In the genomic region with DNA sequence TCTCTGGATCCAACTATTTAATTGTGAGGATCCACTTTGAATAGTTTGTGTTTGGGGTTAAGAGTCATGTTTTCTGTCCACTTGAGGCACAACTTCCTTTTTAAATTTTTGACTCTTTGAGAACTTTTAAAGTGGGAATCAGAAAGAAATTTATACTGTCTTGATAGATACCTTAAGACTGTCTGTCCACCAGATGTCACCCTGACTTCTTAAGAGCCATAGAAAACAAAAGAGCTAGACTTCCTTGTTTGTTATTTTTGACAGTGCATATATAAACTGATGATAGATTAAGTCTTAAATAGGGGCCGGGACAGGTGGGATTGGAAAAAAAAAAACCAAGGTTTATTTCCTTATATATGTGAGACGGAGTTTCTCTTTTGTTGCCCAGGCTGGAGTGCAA, we compare ENCODE assay signal across 10 cellular contexts. TPM values are rescaled to one million over a fixed set of nuclear protein-coding genes. Genes with fewer than 3 reads are reported as not detected.
A peak's percentile ranks its signal among the peaks of the same experiment; 100 is the strongest.
DNase-seq lines count a peak whose midpoint lies in the region; ATAC-seq and TF ChIP-seq lines count a peak whose summit lies in the region.
"Had no signal": no experiment of that assay in that cellular context is flagged by ENCODE, and none has a peak within 500 bp of the region (broad histone marks: within the 10 kb centered on the region; RNA-seq: fewer than 3 reads in every experiment).

No MANE protein-coding gene starts in this region.

- H3K27ac ChIP-seq in DND-41 (ENCODE audit: low read length) = no peak overlapping the region
- H3K27ac ChIP-seq: dorsolateral prefrontal cortex, SJCRH30 had no signal

- DNase-seq in DND-41 = no peak
- DNase-seq in LNCaP clone FGC (ENCODE audit: low read depth) = no peak
- DNase-seq in WTC11 (ENCODE audit: low spot score) = no peak
- DNase-seq in mucosa of descending colon = peak in 1 of 3 donors; percentile 54
- DNase-seq in activated naive CD4-positive, alpha-beta T cell treated with anti-CD3 and anti-CD28 coated beads, Interleukin-2, amount 50 U/mL, for 16 hours = no peak
- DNase-seq: dorsolateral prefrontal cortex, immature natural killer cell, SJCRH30 had no signal

- POLR2A ChIA-PET in WTC11 (lab: Charles Lee) = interaction anchor here (0.7 kb wide), 1 partner anchor 11 kb away, joined by 3 read pairs; no protein-coding TSS in a partner anchor

- no peak overlapping the region for H3K4me3 Mint-ChIP-seq in WTC11
- H3K4me3 Mint-ChIP-seq: immature natural killer cell had no signal

- no peaks in the 10 kb centered on the region for H3K27me3 Mint-ChIP-seq in WTC11 (ENCODE audit: low read depth)

- H3K79me2 ChIP-seq in DND-41 (ENCODE audit: insufficient read depth, low read length) = no peaks in the 10 kb centered on the region

- H2AFZ ChIP-seq in DND-41 (ENCODE audit: low read depth, low read length) = no peak overlapping the region

- ATAC-seq in DND-41 (ENCODE audit: insufficient read depth, low read depth) (no peak), WTC11 (peak; percentile 32; the same call in 1 of the 2 replicates), mucosa of descending colon (peak; percentile 59), HG03045 (IDR thresholded peaks at IDR 0.05; ENCODE audit: unreplicated experiment) (no peak), HG03565 (IDR thresholded peaks at IDR 0.05; ENCODE audit: unreplicated experiment) (no peak)

- H3K9me3 Mint-ChIP-seq in WTC11 = no peaks in the 10 kb centered on the region

- H3K9me3 ChIP-seq in DND-41 (ENCODE audit: insufficient read depth, low read length, severe bottlenecking) (no peaks in the 10 kb centered on the region), mucosa of descending colon (no peaks in the 10 kb centered on the region)
- H3K9me3 ChIP-seq: SJCRH30 had no signal

- CTCF ChIA-PET in WTC11 (lab: Charles Lee) = interaction anchor here (0.6 to 1.4 kb wide), 9 partner anchors 21 to 1450 kb away, joined by 3 to 9 read pairs (median 3); no protein-coding TSS in a partner anchor

- no peaks in the 10 kb centered on the region for H4K20me1 ChIP-seq in DND-41 (ENCODE audit: insufficient read depth, low read length)

- intact Hi-C loops in mucosa of descending colon (cut with DNase I, micrococcal nuclease) = loop anchor here in 1 of 2 donors (5.0 kb wide), 1 partner anchor 156 kb away; no protein-coding TSS in a partner anchor

- no peak overlapping the region for H3K4me2 ChIP-seq in DND-41 (ENCODE audit: insufficient read depth, low read length)

- H3K4me3 ChIP-seq in DND-41 (ENCODE audit: low read depth in 1 of 2, low read length in 2 of 2) (no peak overlapping the region), LNCaP clone FGC (ENCODE audit: low read depth, low read length) (no peak overlapping the region), mucosa of descending colon (no peak overlapping the region)
- H3K4me3 ChIP-seq: dorsolateral prefrontal cortex, SJCRH30 had no signal

- no peaks in the 10 kb centered on the region for H3K4me1 ChIP-seq in DND-41 (ENCODE audit: insufficient read depth, low read length)
- no peaks in the 10 kb centered on the region for H3K4me1 ChIP-seq in mucosa of descending colon (ENCODE audit: low read depth)
- H3K4me1 ChIP-seq: SJCRH30 had no signal

- H3K36me3 ChIP-seq in DND-41 (ENCODE audit: insufficient read depth, low read length) = no peaks in the 10 kb centered on the region
- no peaks in the 10 kb centered on the region for H3K36me3 ChIP-seq in mucosa of descending colon (ENCODE audit: low read depth)
- H3K36me3 ChIP-seq: SJCRH30 had no signal

- no peak overlapping the region for H3K27ac Mint-ChIP-seq in WTC11
- H3K27ac Mint-ChIP-seq: immature natural killer cell had no signal

- H3K9ac ChIP-seq in DND-41 (ENCODE audit: low read depth, low read length) = no peak overlapping the region

- no peaks in the 10 kb centered on the region for H3K27me3 ChIP-seq in DND-41 (ENCODE audit: insufficient read depth, low read length, poor library complexity)
- H3K27me3 ChIP-seq: SJCRH30 had no signal

- TF ChIP-seq CTCF in DND-41 (IDR thresholded peaks at IDR 0.05; ENCODE audit: borderline replicate concordance, extremely low read depth, low read length, poor library complexity, severe bottlenecking) (peak; percentile 14), LNCaP clone FGC (IDR thresholded peaks at IDR 0.05; ENCODE audit: control insufficient read depth, extremely low read depth, insufficient read depth) (peak; percentile 62), WTC11 (IDR thresholded peaks at IDR 0.05) (no peak), mucosa of descending colon (IDR thresholded peaks at IDR 0.05) (no peak)

- H3K4me1 Mint-ChIP-seq in WTC11 = no peaks in the 10 kb centered on the region
- H3K4me1 Mint-ChIP-seq: immature natural killer cell had no signal

- H3K36me3 Mint-ChIP-seq in WTC11 = no peaks in the 10 kb centered on the region
- H3K36me3 Mint-ChIP-seq: immature natural killer cell had no signal

TF ChIP-seq in WTC11, 78 proteins besides CTCF, POLR2A, EP300 and RAD21 (continues in another document):
- TF ChIP-seq ZBTB43 (CRISPR knock-in tag; IDR thresholded peaks at IDR 0.05) = no peak
- TF ChIP-seq, protein P1, sequence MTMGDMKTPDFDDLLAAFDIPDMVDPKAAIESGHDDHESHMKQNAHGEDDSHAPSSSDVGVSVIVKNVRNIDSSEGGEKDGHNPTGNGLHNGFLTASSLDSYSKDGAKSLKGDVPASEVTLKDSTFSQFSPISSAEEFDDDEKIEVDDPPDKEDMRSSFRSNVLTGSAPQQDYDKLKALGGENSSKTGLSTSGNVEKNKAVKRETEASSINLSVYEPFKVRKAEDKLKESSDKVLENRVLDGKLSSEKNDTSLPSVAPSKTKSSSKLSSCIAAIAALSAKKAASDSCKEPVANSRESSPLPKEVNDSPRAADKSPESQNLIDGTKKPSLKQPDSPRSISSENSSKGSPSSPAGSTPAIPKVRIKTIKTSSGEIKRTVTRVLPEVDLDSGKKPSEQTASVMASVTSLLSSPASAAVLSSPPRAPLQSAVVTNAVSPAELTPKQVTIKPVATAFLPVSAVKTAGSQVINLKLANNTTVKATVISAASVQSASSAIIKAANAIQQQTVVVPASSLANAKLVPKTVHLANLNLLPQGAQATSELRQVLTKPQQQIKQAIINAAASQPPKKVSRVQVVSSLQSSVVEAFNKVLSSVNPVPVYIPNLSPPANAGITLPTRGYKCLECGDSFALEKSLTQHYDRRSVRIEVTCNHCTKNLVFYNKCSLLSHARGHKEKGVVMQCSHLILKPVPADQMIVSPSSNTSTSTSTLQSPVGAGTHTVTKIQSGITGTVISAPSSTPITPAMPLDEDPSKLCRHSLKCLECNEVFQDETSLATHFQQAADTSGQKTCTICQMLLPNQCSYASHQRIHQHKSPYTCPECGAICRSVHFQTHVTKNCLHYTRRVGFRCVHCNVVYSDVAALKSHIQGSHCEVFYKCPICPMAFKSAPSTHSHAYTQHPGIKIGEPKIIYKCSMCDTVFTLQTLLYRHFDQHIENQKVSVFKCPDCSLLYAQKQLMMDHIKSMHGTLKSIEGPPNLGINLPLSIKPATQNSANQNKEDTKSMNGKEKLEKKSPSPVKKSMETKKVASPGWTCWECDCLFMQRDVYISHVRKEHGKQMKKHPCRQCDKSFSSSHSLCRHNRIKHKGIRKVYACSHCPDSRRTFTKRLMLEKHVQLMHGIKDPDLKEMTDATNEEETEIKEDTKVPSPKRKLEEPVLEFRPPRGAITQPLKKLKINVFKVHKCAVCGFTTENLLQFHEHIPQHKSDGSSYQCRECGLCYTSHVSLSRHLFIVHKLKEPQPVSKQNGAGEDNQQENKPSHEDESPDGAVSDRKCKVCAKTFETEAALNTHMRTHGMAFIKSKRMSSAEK (CRISPR knock-in tag; IDR thresholded peaks at IDR 0.05; ENCODE audit: borderline replicate concordance) = no peak
- TF ChIP-seq KAT7 (CRISPR knock-in tag; IDR thresholded peaks at IDR 0.05; ENCODE audit: borderline replicate concordance) = no peak
- TF ChIP-seq MXD4 (CRISPR knock-in tag; IDR thresholded peaks at IDR 0.05; ENCODE audit: borderline replicate concordance) = no peak
- TF ChIP-seq GABPB1 (CRISPR knock-in tag; IDR thresholded peaks at IDR 0.05) = no peak
- no peak for TF ChIP-seq ATF2 (CRISPR knock-in tag; IDR thresholded peaks at IDR 0.05; ENCODE audit: borderline replicate concordance, low read depth)
- TF ChIP-seq E2F4 (CRISPR knock-in tag; IDR thresholded peaks at IDR 0.05; ENCODE audit: borderline replicate concordance, low read depth) = no peak

RNA-seq across cellular contexts. Expression of gene WDR72, which starts 52.1 kb away (rescaled TPM):
- total RNA-seq in WTC11 (2021) (8.6 to 8.7 TPM (median 8.6 TPM) in 3 replicates), mucosa of descending colon (under 1 TPM; 0.19 to 0.52 (median 0.41) TPM)
- total RNA-seq: SJCRH30 had no signal

Comparison
In these comparisons a context has a peak if more than half of its experiments do, and no peak if none do; other contexts are left out.
1. ATAC-seq: peak in WTC11 (single experiment) and mucosa of descending colon (single experiment); none in DND-41 (single experiment), HG03045 (single experiment) and HG03565 (single experiment).
2. CTCF ChIP-seq: peak in DND-41 (single experiment) and LNCaP clone FGC (single experiment); none in WTC11 (single experiment) and mucosa of descending colon (single experiment).